8 cellular contexts compared by ENCODE assay signal in the genomic region with DNA sequence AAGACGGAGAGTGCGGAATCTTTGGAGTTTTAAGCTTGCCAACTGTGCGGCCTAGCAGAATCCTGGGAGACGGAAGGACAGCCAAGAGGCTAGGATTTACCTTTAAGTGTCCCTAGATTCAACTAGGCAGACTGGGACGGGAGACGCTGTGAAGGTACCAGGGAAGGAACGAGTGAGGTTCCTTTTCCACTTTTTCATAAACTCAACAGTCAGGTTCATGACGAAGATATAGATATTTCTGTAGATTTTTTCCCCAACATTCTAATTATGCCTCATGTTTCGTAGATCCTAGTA. TPM values are rescaled to one million over a fixed set of nuclear protein-coding genes. Genes with fewer than 3 reads are reported as not detected.
A peak's percentile ranks its signal among the peaks of the same experiment; 100 is the strongest.
DNase-seq lines count a peak whose midpoint lies in the region; ATAC-seq, FAIRE-seq and TF ChIP-seq lines count a peak whose summit lies in the region.

No MANE protein-coding gene starts in this region.

- H3K27me3 ChIP-seq in GM06990 (replicated peaks; ENCODE audit: control insufficient read depth, insufficient read depth, low read length) (no peaks in the 10 kb centered on the region), NT2/D1 (ENCODE audit: insufficient read depth, insufficient read length) (no peaks in the 10 kb centered on the region), neuronal stem cell (ENCODE audit: control insufficient read depth in 3 of 3, insufficient read depth in 3 of 3, low read depth in 1 of 3, low read length in 3 of 3) (no peaks in the 10 kb centered on the region)

- no peak overlapping the region for H3K14ac ChIP-seq in neuronal stem cell (ENCODE audit: low read length)

- H2BK120ac ChIP-seq in neuronal stem cell (ENCODE audit: low read depth, low read length): no peak overlapping the region

- peaks cover 2% of the 10 kb centered on the region for H3K79me1 ChIP-seq in neuronal stem cell (ENCODE audit: low read depth, low read length)

- H3K4me3 ChIP-seq in GM06990 (replicated peaks; ENCODE audit: low read depth, low read length) (peak overlapping the region; percentile 72), NT2/D1 (ENCODE audit: insufficient read length, low read depth) (peak overlapping the region; percentile 91), epithelial cell of esophagus (ENCODE audit: low read length) (peak overlapping the region; percentile 90), neuronal stem cell (ENCODE audit: low read length in 2 of 2) (peak overlapping the region; percentile 91 to 100)

- H2AFZ ChIP-seq in neuronal stem cell (ENCODE audit: low read length): peak overlapping the region; percentile 86

- H3K4me1 ChIP-seq in NT2/D1 (ENCODE audit: insufficient read depth, insufficient read length) (no peaks in the 10 kb centered on the region), neuronal stem cell (ENCODE audit: control insufficient read depth in 2 of 2, insufficient read depth in 1 of 2, low read depth in 1 of 2, low read length in 2 of 2) (peaks cover 4 to 7% of the 10 kb centered on the region in 2 donors)

- no peak overlapping the region for H2BK12ac ChIP-seq in neuronal stem cell (ENCODE audit: low read length)

- H3K23ac ChIP-seq in neuronal stem cell (ENCODE audit: low read depth, low read length, poor library complexity): no peak overlapping the region

- H2BK15ac ChIP-seq in neuronal stem cell (ENCODE audit: low read length): no peak overlapping the region

- ATAC-seq in GM18858 (IDR thresholded peaks at IDR 0.05; ENCODE audit: unreplicated experiment): no peak
- ATAC-seq in GM21515 (IDR thresholded peaks at IDR 0.05; ENCODE audit: unreplicated experiment): no peak

- no peak overlapping the region for H4K8ac ChIP-seq in neuronal stem cell (ENCODE audit: low read depth, low read length)

- H4K91ac ChIP-seq in neuronal stem cell (ENCODE audit: low read depth, low read length, poor library complexity): no peak overlapping the region

- H3K4ac ChIP-seq in neuronal stem cell (ENCODE audit: low read length): no peak overlapping the region

- H3K9ac ChIP-seq in NT2/D1 (ENCODE audit: insufficient read length, low read depth): peak overlapping the region; percentile 95
- H3K9ac ChIP-seq in neuronal stem cell (ENCODE audit: low read depth, low read length, poor library complexity): peak overlapping the region; percentile 85

- H3K27ac ChIP-seq in neuronal stem cell (replicated peaks; ENCODE audit: low read length): peak overlapping the region; percentile 99

- H2BK5ac ChIP-seq in neuronal stem cell (ENCODE audit: low read length): peak overlapping the region; percentile 100

- no CpG with 5 or more reads among the region's 9 CpGs for WGBS in neuronal stem cell (ENCODE audit: extremely low coverage in 2 of 2, insufficient read length in 2 of 2, insufficient replicate concordance in 1 of 2), 2 donors

- no peaks in the 10 kb centered on the region for H3K9me3 ChIP-seq in NT2/D1 (ENCODE audit: insufficient read depth, low read length)
- peaks cover 0 to 6% of the 10 kb centered on the region in 2 donors for H3K9me3 ChIP-seq in neuronal stem cell (replicated peaks in 1 of 2; ENCODE audit: control insufficient read depth in 2 of 2, insufficient read depth in 1 of 2, low read depth in 1 of 2, low read length in 2 of 2)

- H2AK5ac ChIP-seq in neuronal stem cell (ENCODE audit: low read depth, low read length): peak overlapping the region; percentile 20

- no peak for FAIRE-seq in frontal cortex (lab: Jason Lieb, UNC)

- no peak for DNase-seq in GM06990 (ENCODE audit: extremely low read depth, insufficient read length)
- no peak for DNase-seq in NT2/D1 (ENCODE audit: low read depth, low spot score)
- no peak for DNase-seq in epithelial cell of esophagus (ENCODE audit: low read depth)
- DNase-seq in neuronal stem cell (ENCODE audit: low spot score): no peak
- no peak for DNase-seq in AG20443 (ENCODE audit: low spot score)
- DNase-seq in frontal cortex (ENCODE audit: low spot score in 2 of 2): no peak

- peak overlapping the region; percentile 59 for H3K4me2 ChIP-seq in neuronal stem cell (ENCODE audit: insufficient read depth, low read length, poor library complexity, severe bottlenecking)

- TF ChIP-seq CTCF in GM06990 (IDR thresholded peaks at IDR 0.05; ENCODE audit: insufficient read depth, low read length, poor library complexity, severe bottlenecking) (no peak), epithelial cell of esophagus (IDR thresholded peaks at IDR 0.05; ENCODE audit: insufficient read depth, low read depth, low read length, missing control alignments) (no peak)

- H3K36me3 ChIP-seq in GM06990 (ENCODE audit: control insufficient read depth, insufficient read depth, low read length) (peaks cover 3% of the 10 kb centered on the region), NT2/D1 (ENCODE audit: insufficient read depth, insufficient read length, low read length) (peaks cover 34% of the 10 kb centered on the region), neuronal stem cell (replicated peaks in 1 of 2; ENCODE audit: control insufficient read depth in 2 of 2, insufficient read depth in 2 of 2, low read length in 2 of 2) (peaks cover 9 to 68% of the 10 kb centered on the region in 2 donors)

- H3K18ac ChIP-seq in neuronal stem cell (ENCODE audit: low read length): peak overlapping the region; percentile 100

RNA-seq across cellular contexts. Expression of a gene that starts 0.6 kb away (rescaled TPM):
- polyA plus RNA-seq in neuronal stem cell (2013, experiment 1 of 2): 22.9 TPM
- 23.4 TPM for polyA plus RNA-seq in neuronal stem cell (2013, experiment 2 of 2)
- 53.8 TPM for total RNA-seq in frontal cortex
